In genomic region chr4:7429601-7430078, GRCh38 we compare ENCODE assay signal across 21 cellular contexts. TPM values are rescaled to one million over a fixed set of nuclear protein-coding genes. Genes with fewer than 3 reads are reported as not detected.
A peak's percentile ranks its signal among the peaks of the same experiment; 100 is the strongest.
DNase-seq lines count a peak whose midpoint lies in the region; ATAC-seq and TF ChIP-seq lines count a peak whose summit lies in the region.
"Had no signal": no experiment of that assay in that cellular context is flagged by ENCODE, and none has a peak within 500 bp of the region (broad histone marks: within the 10 kb centered on the region; RNA-seq: fewer than 3 reads in every experiment).

No MANE protein-coding gene starts in this region.

- H3K36me3 ChIP-seq in heart right ventricle (no peaks in the 10 kb centered on the region), WERI-Rb-1 (no peaks in the 10 kb centered on the region; the same call in 1 of the 2 replicates), upper lobe of right lung (no peaks in the 10 kb centered on the region), BE2C (no peaks in the 10 kb centered on the region)

- H3K27ac Mint-ChIP-seq in mesothelial cell of epicardium (peak overlapping the region; percentile 86), glutamatergic neuron (ENCODE audit: unreplicated experiment) (no peak overlapping the region)
- H3K27ac Mint-ChIP-seq: activated CD4-positive, alpha-beta T cell treated with anti-CD3 and anti-CD28 coated beads, Interleukin-2, amount 10 ng/mL, durations not matched to agents 7 days and 5 days had no signal

- H3K27ac ChIP-seq in heart right ventricle: no peak overlapping the region
- H3K27ac ChIP-seq in WERI-Rb-1: no peak overlapping the region
- H3K27ac ChIP-seq in upper lobe of right lung: no peak overlapping the region
- H3K27ac ChIP-seq: parathyroid adenoma had no signal

- no peak for TF ChIP-seq CTCF in heart right ventricle (IDR thresholded peaks at IDR 0.05)
- TF ChIP-seq CTCF in WERI-Rb-1 (IDR thresholded peaks at IDR 0.05; ENCODE audit: low read depth, low read length): no peak
- no peak for TF ChIP-seq CTCF in mesothelial cell of epicardium (IDR thresholded peaks at IDR 0.05; ENCODE audit: unreplicated experiment)
- no peak for TF ChIP-seq CTCF in upper lobe of right lung (IDR thresholded peaks at IDR 0.05)
- no peak for TF ChIP-seq CTCF in BE2C (IDR thresholded peaks at IDR 0.05; ENCODE audit: low read depth, low read length)
- no peak for TF ChIP-seq CTCF in GM13977 (IDR thresholded peaks at IDR 0.05; ENCODE audit: extremely low read depth, insufficient read depth, missing control alignments)
- no peak for TF ChIP-seq CTCF in glutamatergic neuron (IDR thresholded peaks at IDR 0.05; ENCODE audit: partially characterized antibody, unreplicated experiment)

- H3K27me3 Mint-ChIP-seq in mesothelial cell of epicardium (ENCODE audit: low read depth) (no peaks in the 10 kb centered on the region), glutamatergic neuron (ENCODE audit: unreplicated experiment) (peaks cover 8% of the 10 kb centered on the region)
- H3K27me3 Mint-ChIP-seq: activated CD4-positive, alpha-beta T cell treated with anti-CD3 and anti-CD28 coated beads, Interleukin-2, amount 10 ng/mL, durations not matched to agents 7 days and 5 days had no signal

- in situ Hi-C loops in GM13977 (cut with MboI; ENCODE audit: low pct_unique_long_range_greater_than_20kb, low sequenced_read_pairs, unreplicated experiment): no loop called here

- DNase-seq in Right ventricle myocardium inferior (ENCODE audit: missing footprints): peak; percentile 54
- DNase-seq in heart right ventricle: no peak
- DNase-seq in WERI-Rb-1: peak; percentile 4
- DNase-seq in mesothelial cell of epicardium (ENCODE audit: low spot score in 2 of 2, unreplicated experiment in 2 of 2): no peak
- DNase-seq in upper lobe of right lung: peak; percentile 46
- DNase-seq in BE2C: no peak
- no peak for DNase-seq in GM13977 (ENCODE audit: low spot score)
- DNase-seq in glutamatergic neuron: no peak
- DNase-seq: activated CD4-positive, alpha-beta T cell treated with anti-CD3 and anti-CD28 coated beads, Interleukin-2, amount 10 ng/mL, durations not matched to agents 7 days and 5 days; activated CD8-positive, alpha-beta memory T cell treated with anti-CD3 and anti-CD28 coated beads, Interleukin-2, amount 50 U/mL, for 4 hours; cerebellar nuclear complex; effector memory CD8-positive, alpha-beta T cell; Karpas-422; NCI-H1048; NCI-H2029 treated with DMSO at 0.1 percent for 48 hours; stimulated activated CD4-positive, alpha-beta T cell treated with anti-CD3 and anti-CD28 coated beads, Interleukin-2, amount 100 ng/mL, for 48 hours had no signal

- H3K4me3 Mint-ChIP-seq in mesothelial cell of epicardium (no peak overlapping the region), glutamatergic neuron (ENCODE audit: unreplicated experiment) (no peak overlapping the region)
- H3K4me3 Mint-ChIP-seq: activated CD4-positive, alpha-beta T cell treated with anti-CD3 and anti-CD28 coated beads, Interleukin-2, amount 10 ng/mL, durations not matched to agents 7 days and 5 days; effector memory CD8-positive, alpha-beta T cell had no signal

- H3K4me1 ChIP-seq in heart right ventricle: peaks cover 0 to 3% (median 0%) of the 10 kb centered on the region in 9 donors
- H3K4me1 ChIP-seq in upper lobe of right lung: no peaks in the 10 kb centered on the region
- no peaks in the 10 kb centered on the region for H3K4me1 ChIP-seq in BE2C
- H3K4me1 ChIP-seq: parathyroid adenoma had no signal

- H3K4me3 ChIP-seq in heart right ventricle (no peak overlapping the region), WERI-Rb-1 (ENCODE audit: low read depth, low read length) (no peak overlapping the region), upper lobe of right lung (no peak overlapping the region), BE2C (ENCODE audit: low read depth, low read length) (no peak overlapping the region)

- H3K9me3 ChIP-seq in heart right ventricle: no peaks in the 10 kb centered on the region
- H3K9me3 ChIP-seq in WERI-Rb-1 (ENCODE audit: severe bottlenecking): no peaks in the 10 kb centered on the region
- no peaks in the 10 kb centered on the region for H3K9me3 ChIP-seq in upper lobe of right lung
- no peaks in the 10 kb centered on the region for H3K9me3 ChIP-seq in BE2C

- ATAC-seq in Right ventricle myocardium inferior (no peak), heart right ventricle (no peak), upper lobe of right lung (no peak)
- ATAC-seq: effector memory CD8-positive, alpha-beta T cell had no signal

- intact Hi-C loops in Right ventricle myocardium inferior (cut with DNase I): no loop called here
- intact Hi-C loops in heart right ventricle (cut with DNase I): no loop called here
- intact Hi-C loops in upper lobe of right lung (cut with DNase I): no loop called here

- WGBS in heart right ventricle, 2 donors: 63 to 65% methylated on average over 17 of the region's 17 CpGs

- H3K36me3 Mint-ChIP-seq in mesothelial cell of epicardium (no peaks in the 10 kb centered on the region), glutamatergic neuron (ENCODE audit: unreplicated experiment) (no peaks in the 10 kb centered on the region)

- H3K9me3 Mint-ChIP-seq in mesothelial cell of epicardium (no peaks in the 10 kb centered on the region), glutamatergic neuron (ENCODE audit: unreplicated experiment) (no peaks in the 10 kb centered on the region)
- H3K9me3 Mint-ChIP-seq: activated CD4-positive, alpha-beta T cell treated with anti-CD3 and anti-CD28 coated beads, Interleukin-2, amount 10 ng/mL, durations not matched to agents 7 days and 5 days; effector memory CD8-positive, alpha-beta T cell had no signal

- H3K4me1 Mint-ChIP-seq in mesothelial cell of epicardium: peaks cover 22% of the 10 kb centered on the region
- peaks cover 14% of the 10 kb centered on the region for H3K4me1 Mint-ChIP-seq in glutamatergic neuron (ENCODE audit: low read depth, unreplicated experiment)
- H3K4me1 Mint-ChIP-seq: activated CD4-positive, alpha-beta T cell treated with anti-CD3 and anti-CD28 coated beads, Interleukin-2, amount 10 ng/mL, durations not matched to agents 7 days and 5 days had no signal

- no peaks in the 10 kb centered on the region for H3K27me3 ChIP-seq in heart right ventricle
- no peaks in the 10 kb centered on the region for H3K27me3 ChIP-seq in WERI-Rb-1 (ENCODE audit: insufficient read depth, low read depth, severe bottlenecking)
- H3K27me3 ChIP-seq in upper lobe of right lung: no peaks in the 10 kb centered on the region
- H3K27me3 ChIP-seq in BE2C: no peaks in the 10 kb centered on the region

RNA-seq across cellular contexts. Expression of gene PSAPL1, which starts 5.1 kb away (rescaled TPM):
- total RNA-seq in Right ventricle myocardium inferior: not detected
- under 1 TPM in 1 of 10 donors, not detected in 9; 0.05 TPM for total RNA-seq in heart right ventricle
- polyA plus RNA-seq in heart right ventricle: not detected
- total RNA-seq in mesothelial cell of epicardium: 0.07 TPM in 1 of 3 replicates, not detected in the others
- 0.14 TPM for total RNA-seq in upper lobe of right lung
- not detected for polyA plus RNA-seq in BE2C (2012; ENCODE audit: insufficient read depth, insufficient read length, low read depth)
- total RNA-seq in glutamatergic neuron (ENCODE audit: unreplicated experiment): not detected
- total RNA-seq: activated CD4-positive, alpha-beta T cell treated with anti-CD3 and anti-CD28 coated beads, Interleukin-2, amount 10 ng/mL, durations not matched to agents 7 days and 5 days; astrocyte; myocyte; NCI-H460; skeletal muscle tissue had no signal

Comparison
In these comparisons a context has a peak if more than half of its experiments do, and no peak if none do; other contexts are left out.
1. DNase-seq: peak in Right ventricle myocardium inferior (single experiment), WERI-Rb-1 (single experiment) and upper lobe of right lung (single experiment); none in heart right ventricle (0 of 2), mesothelial cell of epicardium (0 of 2), BE2C (single experiment), GM13977 (single experiment) and glutamatergic neuron (single experiment).